In genomic region chrX:50202539-50202938, GRCh38 we compare ENCODE assay signal across 20 cellular contexts. TPM values are rescaled to one million over a fixed set of nuclear protein-coding genes. Genes with fewer than 3 reads are reported as not detected.
DNase-seq lines count a peak whose midpoint lies in the region; ATAC-seq and TF ChIP-seq lines count a peak whose summit lies in the region.
"Had no signal": no experiment of that assay in that cellular context is flagged by ENCODE, and none has a peak within 500 bp of the region (broad histone marks: within the 10 kb centered on the region; RNA-seq: fewer than 3 reads in every experiment).

No MANE protein-coding gene starts in this region.

- no peak overlapping the region for H3K27ac ChIP-seq in GM23248
- H3K27ac ChIP-seq in RWPE2 (ENCODE audit: poor library complexity, severe bottlenecking), result no peak overlapping the region

- DNase-seq in GM23248 (peak; percentile 10), RWPE2 (ENCODE audit: low spot score) (no peak), fibroblast of pulmonary artery (ENCODE audit: low read depth) (peak; percentile 13), pulmonary artery endothelial cell (ENCODE audit: low read depth, low spot score) (peak; percentile 8), HT-29 (ENCODE audit: low spot score) (no peak)
- DNase-seq in activated T-cell treated with anti-CD3 and anti-CD28 coated beads, Interleukin-2, amount 50 U/mL, for 72 hours, result no peak
- DNase-seq: activated CD4-positive, alpha-beta T cell treated with anti-CD3 and anti-CD28 coated beads for 1 hour; activated naive CD8-positive, alpha-beta T cell treated with anti-CD3 and anti-CD28 coated beads, Interleukin-2, amount 10 ng/mL, durations not matched to agents 7 days and 5 days; CD8-positive, alpha-beta T cell; DMS79 treated with DMSO at 0.1 percent for 48 hours; NCI-H1436 treated with DMSO at 0.1 percent for 48 hours; NK-92 treated with Interleukin-12 subunit alpha and Interleukin-12 subunit beta, amount 100 ng/mL, for 24 hours; stimulated activated CD4-positive, alpha-beta T cell treated with anti-CD3 and anti-CD28 coated beads, Interleukin-12 subunit alpha, Interleukin-12 subunit beta, amount 100 ng/mL, for 4 hours had no signal

- ATAC-seq in RWPE2 (ENCODE audit: low read depth), result peak; percentile 64; the same call in 2 of the 3 replicates
- ATAC-seq in activated T-cell treated with anti-CD3 and anti-CD28 coated beads, Interleukin-2, amount 50 U/mL, for 72 hours (replicated peaks in 1 of 2), result no peak
- no peak for ATAC-seq in HG03442 (IDR thresholded peaks at IDR 0.05; ENCODE audit: unreplicated experiment)
- ATAC-seq: activated T-helper 17 cell treated with anti-CD3 and anti-CD28 coated beads, Interleukin-2, amount 50 U/mL, for 72 hours; CD8-positive, alpha-beta T cell; left lobe of liver; SK-N-SH treated with all-trans-retinoic acid at 6 μM for 48 hours had no signal

- in situ Hi-C loops in GM23248 (cut with MboI), result no loop called here

- no peak overlapping the region for H2AFZ ChIP-seq in GM23248

- 0 out of 2 replicates have a peak, but pooled peaks cover 2% of the 10 kb centered on the region for H3K4me1 ChIP-seq in GM23248 (ENCODE audit: insufficient read depth)
- H3K4me1 ChIP-seq in RWPE2 (ENCODE audit: insufficient read depth, poor library complexity, severe bottlenecking), result no peaks in the 10 kb centered on the region

- H3K36me3 ChIP-seq in GM23248 (ENCODE audit: low read depth), result no peaks in the 10 kb centered on the region
- no peaks in the 10 kb centered on the region for H3K36me3 ChIP-seq in RWPE2 (ENCODE audit: low read depth)

- H3K4me1 Mint-ChIP-seq in activated T-cell treated with anti-CD3 and anti-CD28 coated beads, Interleukin-2, amount 50 U/mL, for 72 hours (ENCODE audit: low read depth), result peaks cover 6% of the 10 kb centered on the region

- TF ChIP-seq CTCF in RWPE2 (IDR thresholded peaks at IDR 0.05; ENCODE audit: poor library complexity, severe bottlenecking) (no peak), fibroblast of pulmonary artery (IDR thresholded peaks at IDR 0.05; ENCODE audit: low read length, missing control alignments) (no peak)

- H3K36me3 Mint-ChIP-seq in activated T-cell treated with anti-CD3 and anti-CD28 coated beads, Interleukin-2, amount 50 U/mL, for 72 hours (ENCODE audit: insufficient read depth in 2 of 2), result no peaks in the 10 kb centered on the region
- H3K36me3 Mint-ChIP-seq: brain; CD8-positive, alpha-beta T cell had no signal

- no peaks in the 10 kb centered on the region for H3K79me2 ChIP-seq in GM23248 (ENCODE audit: insufficient read depth)

- H3K9me3 ChIP-seq in GM23248 (ENCODE audit: low read depth) (no peaks in the 10 kb centered on the region), RWPE2 (ENCODE audit: severe bottlenecking) (no peaks in the 10 kb centered on the region)

- no peak overlapping the region for H3K4me3 ChIP-seq in GM23248
- no peak overlapping the region for H3K4me3 ChIP-seq in RWPE2 (ENCODE audit: severe bottlenecking)
- no peak overlapping the region for H3K4me3 ChIP-seq in fibroblast of pulmonary artery (replicated peaks; ENCODE audit: low read depth, low read length)

- no peak overlapping the region for H3K9ac ChIP-seq in GM23248

- H3K4me3 Mint-ChIP-seq in activated T-cell treated with anti-CD3 and anti-CD28 coated beads, Interleukin-2, amount 50 U/mL, for 72 hours, result no peak overlapping the region
- H3K4me3 Mint-ChIP-seq: activated naive CD8-positive, alpha-beta T cell treated with anti-CD3 and anti-CD28 coated beads, Interleukin-2, amount 10 ng/mL, durations not matched to agents 7 days and 5 days; CD8-positive, alpha-beta T cell had no signal

- H3K9me3 Mint-ChIP-seq in activated T-cell treated with anti-CD3 and anti-CD28 coated beads, Interleukin-2, amount 50 U/mL, for 72 hours, result no peaks in the 10 kb centered on the region
- H3K9me3 Mint-ChIP-seq: activated naive CD8-positive, alpha-beta T cell treated with anti-CD3 and anti-CD28 coated beads, Interleukin-2, amount 10 ng/mL, durations not matched to agents 7 days and 5 days; activated T-helper 17 cell treated with anti-CD3 and anti-CD28 coated beads, Interleukin-2, amount 50 U/mL, for 72 hours; CD8-positive, alpha-beta T cell had no signal

- H3K27ac Mint-ChIP-seq in activated T-cell treated with anti-CD3 and anti-CD28 coated beads, Interleukin-2, amount 50 U/mL, for 72 hours, result no peak overlapping the region
- H3K27ac Mint-ChIP-seq: activated naive CD8-positive, alpha-beta T cell treated with anti-CD3 and anti-CD28 coated beads, Interleukin-2, amount 10 ng/mL, durations not matched to agents 7 days and 5 days; activated T-helper 17 cell treated with anti-CD3 and anti-CD28 coated beads, Interleukin-2, amount 50 U/mL, for 72 hours; CD8-positive, alpha-beta T cell had no signal

- H3K27me3 ChIP-seq in GM23248 (replicated peaks; ENCODE audit: insufficient read depth), result no peaks in the 10 kb centered on the region
- no peaks in the 10 kb centered on the region for H3K27me3 ChIP-seq in RWPE2 (ENCODE audit: insufficient read depth, poor library complexity, severe bottlenecking)

- no peaks in the 10 kb centered on the region for H3F3A ChIP-seq in GM23248 (ENCODE audit: insufficient read depth)

- H4K20me1 ChIP-seq in GM23248 (ENCODE audit: insufficient read depth), result no peaks in the 10 kb centered on the region

- H3K27me3 Mint-ChIP-seq in activated T-cell treated with anti-CD3 and anti-CD28 coated beads, Interleukin-2, amount 50 U/mL, for 72 hours (ENCODE audit: low read depth), result peaks cover 21% of the 10 kb centered on the region
- H3K27me3 Mint-ChIP-seq: activated naive CD8-positive, alpha-beta T cell treated with anti-CD3 and anti-CD28 coated beads, Interleukin-2, amount 10 ng/mL, durations not matched to agents 7 days and 5 days; brain had no signal

- H3K9me2 ChIP-seq in GM23248 (ENCODE audit: insufficient read depth), result no peaks in the 10 kb centered on the region

- WGBS in GM23248 (ENCODE audit: low coverage in 1 of 2, low lambda C conversion rate in 2 of 2, missing lambda C conversion rate in 2 of 2), 2 experiments, result 62 to 67% methylated on average over 3 of the region's 3 CpGs

- H3K4me2 ChIP-seq in GM23248 (ENCODE audit: unreplicated experiment), result no peak overlapping the region

RNA-seq across cellular contexts. Expression of gene AKAP4, which starts 1.7 kb away (rescaled TPM):
- not detected in 2 replicates for total RNA-seq in GM23248 (2014; rRNA removed; shearing (Covaris generic))
- not detected in 2 replicates for polyA plus RNA-seq in GM23248 (2016; fragmentation: Nextera tagmentation; extraction: Ambion mirVana)
- total RNA-seq in pulmonary artery endothelial cell, result not detected in 2 replicates
- not detected in 2 replicates for total RNA-seq in HT-29 (2014; rRNA removed; shearing (Covaris generic))
- not detected for total RNA-seq in activated T-cell treated with anti-CD3 and anti-CD28 coated beads, Interleukin-2, amount 50 U/mL, for 72 hours
- total RNA-seq: activated naive CD8-positive, alpha-beta T cell treated with anti-CD3 and anti-CD28 coated beads, Interleukin-2, amount 10 ng/mL, durations not matched to agents 7 days and 5 days; activated T-helper 17 cell treated with anti-CD3 and anti-CD28 coated beads, Interleukin-2, amount 50 U/mL, for 72 hours; CD8-positive, alpha-beta T cell; epithelial cell of proximal tubule; left lobe of liver; mucosa of gallbladder had no signal

RNA-seq across cellular contexts. Expression of gene CCNB3, which starts 2.0 kb away (rescaled TPM):
- not detected in 2 replicates for total RNA-seq in GM23248 (2014; rRNA removed; shearing (Covaris generic))
- polyA plus RNA-seq in GM23248 (2016; fragmentation: Nextera tagmentation; extraction: Ambion mirVana), result 0.04 and 0.29 TPM in 2 replicates
- total RNA-seq in pulmonary artery endothelial cell, result 0.18 and 0.20 TPM in 2 replicates
- total RNA-seq in HT-29 (2014; rRNA removed; shearing (Covaris generic)), result 0.10 and 0.94 TPM in 2 replicates
- total RNA-seq in activated T-cell treated with anti-CD3 and anti-CD28 coated beads, Interleukin-2, amount 50 U/mL, for 72 hours, result under 1 TPM; 0.35 to 0.50 TPM

Comparison
In these comparisons a context has a peak if more than half of its experiments do, and no peak if none do; other contexts are left out.
1. DNase-seq: peak in GM23248 (single experiment), fibroblast of pulmonary artery (single experiment) and pulmonary artery endothelial cell (single experiment); none in RWPE2 (single experiment), HT-29 (single experiment) and activated T-cell treated with anti-CD3 and anti-CD28 coated beads, Interleukin-2, amount 50 U/mL, for 72 hours (0 of 2).